Comparison of ENCODE assay signal across 16 cellular contexts in genomic region chr7:96085953-96086352, GRCh38.
DNase-seq lines count a peak whose midpoint lies in the region; ATAC-seq and TF ChIP-seq lines count a peak whose summit lies in the region.
"Had no signal": no experiment of that assay in that cellular context is flagged by ENCODE, and none has a peak within 500 bp of the region (broad histone marks: within the 10 kb centered on the region; RNA-seq: fewer than 3 reads in every experiment).

No MANE protein-coding gene starts in this region.

- no peak overlapping the region for H3K4me3 Mint-ChIP-seq in effector memory CD8-positive, alpha-beta T cell
- H3K4me3 Mint-ChIP-seq: CD4-positive, alpha-beta memory T cell; H9 had no signal

- H3K27ac Mint-ChIP-seq in effector memory CD8-positive, alpha-beta T cell: no peak overlapping the region
- H3K27ac Mint-ChIP-seq: CD4-positive, alpha-beta memory T cell; H9 had no signal

- H3F3A ChIP-seq in neural cell (ENCODE audit: insufficient read depth, low read length, poor library complexity, severe bottlenecking): peaks cover 4% of the 10 kb centered on the region

- peak; percentile 40 for TF ChIP-seq RAD21 in neural cell (conservative IDR thresholded peaks at IDR 0.05)

- no peaks in the 10 kb centered on the region for H3K9me3 Mint-ChIP-seq in effector memory CD8-positive, alpha-beta T cell
- H3K9me3 Mint-ChIP-seq: CD4-positive, alpha-beta memory T cell; H9 had no signal

- no peaks in the 10 kb centered on the region for H3K4me1 Mint-ChIP-seq in effector memory CD8-positive, alpha-beta T cell (ENCODE audit: low read depth in 2 of 2)
- H3K4me1 Mint-ChIP-seq: CD4-positive, alpha-beta memory T cell had no signal

- DNase-seq in NCI-H345 (lab: John Stamatoyannopoulos, UW) (peak; percentile 18), NCI-H345 treated with DMSO at 0.1 percent for 48 hours (lab: John Stamatoyannopoulos, UW; ENCODE audit: unreplicated experiment) (no peak), NCI-H1417 treated with DMSO at 0.1 percent for 48 hours (lab: John Stamatoyannopoulos, UW) (peak; percentile 92), NCI-H2227 treated with DMSO at 0.1 percent for 48 hours (lab: John Stamatoyannopoulos, UW) (peak; percentile 13), HUDEP-2 (lab: John Stamatoyannopoulos, UW; ENCODE audit: unreplicated experiment in 76 of 76) (no peak), H7 (no peak)
- no peak for DNase-seq in effector memory CD8-positive, alpha-beta T cell
- DNase-seq: CD4-positive, alpha-beta memory T cell; H9; NCI-H1048; NCI-H187; NCI-H524; SJCRH30; T1000 had no signal

- H3K27me3 ChIP-seq in neural cell (ENCODE audit: insufficient read depth, low read depth, low read length) (no peaks in the 10 kb centered on the region), H7 (ENCODE audit: control insufficient read depth, insufficient read depth, low read length) (no peaks in the 10 kb centered on the region)
- H3K27me3 ChIP-seq: SJCRH30 had no signal

- peak overlapping the region; percentile 74 for H3K27ac ChIP-seq in neural cell (ENCODE audit: low read length)
- H3K27ac ChIP-seq: RWPE1, SJCRH30 had no signal

- ATAC-seq in effector memory CD8-positive, alpha-beta T cell (replicated peaks): no peak

- peak overlapping the region; percentile 42 for H3K9ac ChIP-seq in neural cell (ENCODE audit: low read length)

- peak overlapping the region; percentile 59 for H3K4me2 ChIP-seq in neural cell (ENCODE audit: low read length)

- no peaks in the 10 kb centered on the region for H3K36me3 ChIP-seq in neural cell (ENCODE audit: insufficient read depth, low read length)
- H3K36me3 ChIP-seq in H7 (replicated peaks; ENCODE audit: control insufficient read depth, insufficient read depth, low read length): no peaks in the 10 kb centered on the region
- H3K36me3 ChIP-seq: SJCRH30 had no signal

- no peaks in the 10 kb centered on the region for H3K9me2 ChIP-seq in neural cell (ENCODE audit: insufficient read depth, low read length)

- no peaks in the 10 kb centered on the region for H4K20me1 ChIP-seq in neural cell (ENCODE audit: insufficient read depth)

- peaks cover 21% of the 10 kb centered on the region for H3K79me2 ChIP-seq in neural cell (replicated peaks; ENCODE audit: insufficient read depth, low read length)

- no peaks in the 10 kb centered on the region for H3K9me3 ChIP-seq in neural cell (ENCODE audit: low read length)
- H3K9me3 ChIP-seq: SJCRH30 had no signal

- peak; percentile 99 for TF ChIP-seq EP300 in neural cell (conservative IDR thresholded peaks at IDR 0.05; ENCODE audit: poor library complexity, severe bottlenecking)

- TF ChIP-seq CTCF in neural cell (IDR thresholded peaks at IDR 0.05; ENCODE audit: poor library complexity, severe bottlenecking): no peak

- no peak overlapping the region for H2AFZ ChIP-seq in neural cell (ENCODE audit: low read depth, low read length)

- peaks cover 9 to 43% of the 10 kb centered on the region in 2 donors for H3K27me3 Mint-ChIP-seq in effector memory CD8-positive, alpha-beta T cell

- H3K4me3 ChIP-seq in neural cell (ENCODE audit: low read length) (peak overlapping the region; percentile 22), H7 (ENCODE audit: insufficient read depth, low read depth, low read length) (no peak overlapping the region)
- H3K4me3 ChIP-seq: SJCRH30 had no signal

- H3K36me3 Mint-ChIP-seq in effector memory CD8-positive, alpha-beta T cell (ENCODE audit: insufficient read depth): no peaks in the 10 kb centered on the region
- H3K36me3 Mint-ChIP-seq: CD4-positive, alpha-beta memory T cell had no signal

TF ChIP-seq in neural cell, 6 proteins besides CTCF, POLR2A, EP300 and RAD21:
- TF ChIP-seq TAF1 (IDR thresholded peaks at IDR 0.05; ENCODE audit: low read depth) (no peak), EZH2 (IDR thresholded peaks at IDR 0.05; ENCODE audit: borderline replicate concordance, insufficient read depth, low read length, poor library complexity, severe bottlenecking) (no peak), REST (IDR thresholded peaks at IDR 0.05; ENCODE audit: borderline replicate concordance) (no peak), SMC3 (conservative IDR thresholded peaks at IDR 0.05; ENCODE audit: poor library complexity) (no peak), POLR2AphosphoS5 (IDR thresholded peaks at IDR 0.05) (peak; percentile 83), MXI1 (conservative IDR thresholded peaks at IDR 0.05; ENCODE audit: poor library complexity, severe bottlenecking) (peak; percentile 20)
TF ChIP-seq in neural cell: peak in this region for 2.

Comparison
In these comparisons a context has a peak if more than half of its experiments do, and no peak if none do; other contexts are left out.
1. DNase-seq: peak in NCI-H345 (single experiment), NCI-H1417 treated with DMSO at 0.1 percent for 48 hours (single experiment) and NCI-H2227 treated with DMSO at 0.1 percent for 48 hours (single experiment); none in NCI-H345 treated with DMSO at 0.1 percent for 48 hours (single experiment), HUDEP-2 (0 of 76), effector memory CD8-positive, alpha-beta T cell (0 of 3) and H7 (single experiment).